Comparison of ENCODE assay signal across 8 cellular contexts in genomic region chr3:197298858-197299854, GRCh38. TPM values are rescaled to one million over a fixed set of nuclear protein-coding genes. Genes with fewer than 3 reads are reported as not detected.
DNase-seq lines count a peak whose midpoint lies in the region; ATAC-seq and TF ChIP-seq lines count a peak whose summit lies in the region.

No MANE protein-coding gene starts in this region.

- H3K4me3 ChIP-seq in CD4-positive, alpha-beta memory T cell (ENCODE audit: low read length in 2 of 2) = peak overlapping the region; percentile 80 to 89
- H3K4me3 ChIP-seq in foreskin fibroblast (ENCODE audit: low read depth in 1 of 2, low read length in 2 of 2) = peak overlapping the region; percentile 92 to 95
- peak overlapping the region; percentile 100 for H3K4me3 ChIP-seq in neuron (ENCODE audit: low read length)

- peak overlapping the region in 6 of 7 donors; percentile 82 to 96 (median 87) for H3K27ac Mint-ChIP-seq in CD4-positive, alpha-beta memory T cell
- H3K27ac Mint-ChIP-seq in activated T-cell treated with anti-CD3 and anti-CD28 coated beads, Interleukin-2, amount 50 U/mL, for 72 hours = no peak overlapping the region

- intact Hi-C loops in CD4-positive, alpha-beta memory T cell (cut with micrococcal nuclease) = loop anchor here (1.0 kb wide), 1 partner anchor 255 kb away; no protein-coding TSS in a partner anchor

- peaks cover 0 to 1% (median 0%) of the 10 kb centered on the region in 8 donors for H3K9me3 Mint-ChIP-seq in CD4-positive, alpha-beta memory T cell
- peaks cover 0 to 1% of the 10 kb centered on the region in 2 donors for H3K9me3 Mint-ChIP-seq in activated T-cell treated with anti-CD3 and anti-CD28 coated beads, Interleukin-2, amount 50 U/mL, for 72 hours

- peaks cover 0 to 19% of the 10 kb centered on the region in 2 donors for H3K36me3 Mint-ChIP-seq in CD4-positive, alpha-beta memory T cell
- H3K36me3 Mint-ChIP-seq in activated T-cell treated with anti-CD3 and anti-CD28 coated beads, Interleukin-2, amount 50 U/mL, for 72 hours (ENCODE audit: insufficient read depth in 2 of 2) = peaks cover 6 to 13% of the 10 kb centered on the region in 2 donors

- no peaks in the 10 kb centered on the region for H3K36me3 ChIP-seq in CD4-positive, alpha-beta memory T cell (ENCODE audit: insufficient read depth, low read length)
- H3K36me3 ChIP-seq in neuron (ENCODE audit: insufficient read depth, low read length) = peaks cover 21% of the 10 kb centered on the region

- ATAC-seq in GM21723 (IDR thresholded peaks at IDR 0.05; ENCODE audit: unreplicated experiment) (peak; percentile 26), GM21737 (IDR thresholded peaks at IDR 0.05; ENCODE audit: unreplicated experiment) (no peak), HG03571 (IDR thresholded peaks at IDR 0.05; ENCODE audit: unreplicated experiment) (no peak)
- ATAC-seq in activated T-cell treated with anti-CD3 and anti-CD28 coated beads, Interleukin-2, amount 50 U/mL, for 72 hours (replicated peaks in 1 of 2) = peak; percentile 9 to 21

- peak overlapping the region; percentile 88 to 97 (median 92) for H3K4me3 Mint-ChIP-seq in CD4-positive, alpha-beta memory T cell
- H3K4me3 Mint-ChIP-seq in activated T-cell treated with anti-CD3 and anti-CD28 coated beads, Interleukin-2, amount 50 U/mL, for 72 hours = peak overlapping the region; percentile 93 to 97

- POLR2A ChIA-PET in CD4-positive, alpha-beta memory T cell (lab: Charles Lee; ENCODE audit: partially characterized antibody) = no interaction called here

- H2AFZ ChIP-seq in neuron (ENCODE audit: low read depth, low read length) = peak overlapping the region; percentile 87

- no peaks in the 10 kb centered on the region for H3K27me3 ChIP-seq in CD4-positive, alpha-beta memory T cell (ENCODE audit: insufficient read depth, low read length)
- no peaks in the 10 kb centered on the region for H3K27me3 ChIP-seq in neuron (ENCODE audit: insufficient read depth, low read length)

- TF ChIP-seq CTCF in foreskin fibroblast (IDR thresholded peaks at IDR 0.05; ENCODE audit: low read depth, low read length) = no peak

- peaks cover 12 to 36% (median 27%) of the 10 kb centered on the region in 4 donors for H3K4me1 Mint-ChIP-seq in CD4-positive, alpha-beta memory T cell
- peaks cover 31% of the 10 kb centered on the region for H3K4me1 Mint-ChIP-seq in activated T-cell treated with anti-CD3 and anti-CD28 coated beads, Interleukin-2, amount 50 U/mL, for 72 hours (ENCODE audit: low read depth)

- CTCF ChIA-PET in CD4-positive, alpha-beta memory T cell (lab: Charles Lee; ENCODE audit: partially characterized antibody) = no interaction called here

- H3K27me3 Mint-ChIP-seq in CD4-positive, alpha-beta memory T cell = peaks cover 5 to 9% of the 10 kb centered on the region in 2 donors
- H3K27me3 Mint-ChIP-seq in activated T-cell treated with anti-CD3 and anti-CD28 coated beads, Interleukin-2, amount 50 U/mL, for 72 hours (ENCODE audit: low read depth) = peaks cover 34% of the 10 kb centered on the region

- DNase-seq in CD4-positive, alpha-beta memory T cell = peak in 3 of 5 donors; percentile 10 to 22 (median 12)
- DNase-seq in NCI-H510A (lab: John Stamatoyannopoulos, UW) (peak; percentile 79), foreskin fibroblast (peak in 1 of 2 donors; percentile 20)
- peak; percentile 42 to 49 for DNase-seq in activated T-cell treated with anti-CD3 and anti-CD28 coated beads, Interleukin-2, amount 50 U/mL, for 72 hours

- H3K27ac ChIP-seq in CD4-positive, alpha-beta memory T cell (ENCODE audit: low read depth, low read length) = peak overlapping the region; percentile 73

- peaks cover 24% of the 10 kb centered on the region for H3K4me1 ChIP-seq in CD4-positive, alpha-beta memory T cell (ENCODE audit: insufficient read depth, low read length)
- peaks cover 21% of the 10 kb centered on the region for H3K4me1 ChIP-seq in neuron (ENCODE audit: insufficient read depth, low read length)

- H3K9me3 ChIP-seq in CD4-positive, alpha-beta memory T cell (ENCODE audit: control insufficient read depth in 1 of 2, low read length in 2 of 2) = no peaks in the 10 kb centered on the region
- no peaks in the 10 kb centered on the region for H3K9me3 ChIP-seq in neuron (ENCODE audit: low read length)

RNA-seq across cellular contexts. Expression of gene DLG1, which starts 0.7 kb away (rescaled TPM):
- total RNA-seq in CD4-positive, alpha-beta memory T cell = 10 to 100 TPM; 86.8 to 92.1 TPM
- polyA plus RNA-seq in CD4-positive, alpha-beta memory T cell = 10 to 100 TPM; 21.4 to 35.5 TPM
- total RNA-seq in activated T-cell treated with anti-CD3 and anti-CD28 coated beads, Interleukin-2, amount 50 U/mL, for 72 hours = 10 to 100 TPM; 70.3 to 70.8 TPM

Comparison
In these comparisons a context has a peak if more than half of its experiments do, and no peak if none do; other contexts are left out.
1. ATAC-seq: peak in GM21723 (single experiment) and activated T-cell treated with anti-CD3 and anti-CD28 coated beads, Interleukin-2, amount 50 U/mL, for 72 hours (2 of 2); none in GM21737 (single experiment) and HG03571 (single experiment).
2. Peak in every context shown above with its lines, with median percentiles within 50 percentile points of each other: H3K4me3 ChIP-seq.